12 cellular contexts compared by ENCODE assay signal in genomic region chr3:851098-851790, GRCh38.
DNase-seq lines count a peak whose midpoint lies in the region; ATAC-seq and TF ChIP-seq lines count a peak whose summit lies in the region.
"Had no signal": no experiment of that assay in that cellular context is flagged by ENCODE, and none has a peak within 500 bp of the region (broad histone marks: within the 10 kb centered on the region; RNA-seq: fewer than 3 reads in every experiment).

No MANE protein-coding gene starts in this region.

- DNase-seq in cardiac fibroblast (ENCODE audit: low read depth in 2 of 2) = peak in 1 of 2 donors; percentile 27
- DNase-seq in amygdala (lab: John Stamatoyannopoulos, UW) = no peak
- no peak for DNase-seq in T-cell
- no peak for DNase-seq in suprapubic skin (ENCODE audit: low spot score in 2 of 2)
- no peak for DNase-seq in right lobe of liver
- DNase-seq: activated T-cell treated with anti-CD3 and anti-CD28 coated beads, Interleukin-2, amount 50 U/mL, for 4 hours; cortex of kidney; NCI-H446 treated with DMSO at 0.1 percent for 48 hours; stimulated activated CD4-positive, alpha-beta T cell treated with anti-CD3 and anti-CD28 coated beads, Interleukin-12 subunit alpha, Interleukin-12 subunit beta, amount 100 ng/mL, for 4 hours had no signal

- no peaks in the 10 kb centered on the region for H3K36me3 Mint-ChIP-seq in T-cell

- POLR2A ChIA-PET in T-cell (lab: Charles Lee) = no interaction called here

- ATAC-seq in GM19438 (IDR thresholded peaks at IDR 0.05; ENCODE audit: low read depth, unreplicated experiment) (peak; percentile 59), HG03460 (IDR thresholded peaks at IDR 0.05; ENCODE audit: unreplicated experiment) (peak; percentile 73), T-cell (replicated peaks in 1 of 4) (no peak), right lobe of liver (no peak)
- ATAC-seq: activated T-cell treated with anti-CD3 and anti-CD28 coated beads, Interleukin-2, amount 50 U/mL, for 4 hours had no signal

- H3K4me1 Mint-ChIP-seq in T-cell = no peaks in the 10 kb centered on the region

- CTCF ChIA-PET in T-cell (lab: Charles Lee) = no interaction called here

- no peaks in the 10 kb centered on the region for H3K4me1 ChIP-seq in suprapubic skin
- no peaks in the 10 kb centered on the region for H3K4me1 ChIP-seq in right lobe of liver

- no peak overlapping the region for H3K4me3 ChIP-seq in cardiac fibroblast (replicated peaks in 1 of 2; ENCODE audit: low read depth in 2 of 2, low read length in 2 of 2)
- H3K4me3 ChIP-seq in suprapubic skin = no peak overlapping the region
- no peak overlapping the region for H3K4me3 ChIP-seq in right lobe of liver

- H3K36me3 ChIP-seq in suprapubic skin (no peaks in the 10 kb centered on the region), right lobe of liver (no peaks in the 10 kb centered on the region)

- TF ChIP-seq CTCF in GM12874 (IDR thresholded peaks at IDR 0.05; ENCODE audit: insufficient read depth, low read depth, low read length) = peak; percentile 43
- TF ChIP-seq CTCF in cardiac fibroblast (IDR thresholded peaks at IDR 0.05; ENCODE audit: low read depth, low read length) = peak; percentile 19
- TF ChIP-seq CTCF in suprapubic skin (IDR thresholded peaks at IDR 0.05) = no peak
- TF ChIP-seq CTCF in right lobe of liver (IDR thresholded peaks at IDR 0.05) = no peak

- no peak overlapping the region for H3K27ac Mint-ChIP-seq in T-cell

- TF ChIP-seq POLR2A in suprapubic skin (IDR thresholded peaks at IDR 0.05) (no peak), right lobe of liver (IDR thresholded peaks at IDR 0.05) (no peak)

- H3K27me3 ChIP-seq in suprapubic skin (no peaks in the 10 kb centered on the region), right lobe of liver (no peaks in the 10 kb centered on the region)

- H3K4me3 Mint-ChIP-seq in T-cell = no peak overlapping the region
- H3K4me3 Mint-ChIP-seq: activated T-cell treated with anti-CD3 and anti-CD28 coated beads, Interleukin-2, amount 50 U/mL, for 4 hours had no signal

- WGBS in suprapubic skin = 57% methylated on average over 5 of the region's 5 CpGs
- WGBS in right lobe of liver (ENCODE audit: insufficient coverage, low coverage, low lambda C conversion rate, missing lambda C conversion rate) = 24% methylated on average over 2 of the region's 5 CpGs

- TF ChIP-seq EP300 in suprapubic skin (IDR thresholded peaks at IDR 0.05) = no peak

- no peak overlapping the region for H3K27ac ChIP-seq in suprapubic skin
- H3K27ac ChIP-seq in right lobe of liver = no peak overlapping the region

- no peaks in the 10 kb centered on the region for H3K27me3 Mint-ChIP-seq in T-cell

- H3K9me3 ChIP-seq in suprapubic skin (no peaks in the 10 kb centered on the region), right lobe of liver (no peaks in the 10 kb centered on the region)

- H3K9me3 Mint-ChIP-seq in T-cell = peaks cover 3 to 21% (median 16%) of the 10 kb centered on the region in 3 donors
- H3K9me3 Mint-ChIP-seq: activated T-cell treated with anti-CD3 and anti-CD28 coated beads, Interleukin-2, amount 50 U/mL, for 4 hours had no signal

- intact Hi-C loops in right lobe of liver (cut with DNase I) = no loop called here

Comparison
In these comparisons a context has a peak if more than half of its experiments do, and no peak if none do; other contexts are left out.
1. CTCF ChIP-seq: peak in GM12874 (single experiment) and cardiac fibroblast (single experiment); none in suprapubic skin (0 of 2) and right lobe of liver (0 of 4).
2. ATAC-seq: peak in GM19438 (single experiment) and HG03460 (single experiment); none in T-cell (0 of 4) and right lobe of liver (0 of 4).